In genomic region chr2:39424951-39425350, GRCh38 we compare ENCODE assay signal across 18 cellular contexts.
"Had no signal": no experiment of that assay in that cellular context is flagged by ENCODE, and none has a peak within 500 bp of the region (broad histone marks: within the 10 kb centered on the region; RNA-seq: fewer than 3 reads in every experiment).

No MANE protein-coding gene starts in this region.

- H3K36me3 Mint-ChIP-seq: stimulated activated effector memory CD8-positive, alpha-beta T cell treated with anti-CD3 and anti-CD28 coated beads, Interleukin-12 subunit alpha, Interleukin-12 subunit beta, amount 100 ng/mL, for 72 hours had no signal

- H2AFZ ChIP-seq: parathyroid adenoma had no signal

- H3K4me3 Mint-ChIP-seq: activated B cell treated with CpG ODN at 0.5 μM for 24 hours; activated CD4-positive, alpha-beta T cell treated with anti-CD3 and anti-CD28 coated beads, Interleukin-2, amount 10 ng/mL, durations not matched to agents 7 days and 5 days; activated naive CD4-positive, alpha-beta T cell treated with anti-CD3 and anti-CD28 coated beads, Interleukin-2, amount 50 U/mL, for 24 hours; stimulated activated effector memory CD8-positive, alpha-beta T cell treated with anti-CD3 and anti-CD28 coated beads, Interleukin-12 subunit alpha, Interleukin-12 subunit beta, amount 100 ng/mL, for 72 hours; T-helper 17 cell had no signal

- H3K27ac ChIP-seq: brain microvascular endothelial cell, heart right ventricle, left lung, parathyroid adenoma, skin epidermis, tibial artery, vagina had no signal

- H3K27me3 ChIP-seq: brain microvascular endothelial cell, heart right ventricle, left lung, tibial artery, vagina had no signal

- H3K4me3 ChIP-seq: heart right ventricle, left lung, skin epidermis, tibial artery, vagina had no signal

- H3K9ac ChIP-seq: parathyroid adenoma had no signal

- H3K9me3 Mint-ChIP-seq: activated B cell treated with CpG ODN at 0.5 μM for 24 hours; stimulated activated effector memory CD8-positive, alpha-beta T cell treated with anti-CD3 and anti-CD28 coated beads, Interleukin-12 subunit alpha, Interleukin-12 subunit beta, amount 100 ng/mL, for 72 hours had no signal

- H3K27ac Mint-ChIP-seq: activated B cell treated with CpG ODN at 0.5 μM for 24 hours; activated CD4-positive, alpha-beta T cell treated with anti-CD3 and anti-CD28 coated beads, Interleukin-2, amount 10 ng/mL, durations not matched to agents 7 days and 5 days; stimulated activated effector memory CD8-positive, alpha-beta T cell treated with anti-CD3 and anti-CD28 coated beads, Interleukin-12 subunit alpha, Interleukin-12 subunit beta, amount 100 ng/mL, for 72 hours; T-helper 17 cell had no signal

- H3K9me3 ChIP-seq: heart right ventricle, left lung, tibial artery, vagina had no signal

- DNase-seq: activated B cell treated with CpG ODN at 0.5 μM for 24 hours; activated CD4-positive, alpha-beta T cell treated with anti-CD3 and anti-CD28 coated beads, Interleukin-2, amount 10 ng/mL, durations not matched to agents 7 days and 5 days; activated effector memory CD4-positive, alpha-beta T cell treated with Interleukin-2 at 50 U/mL for 16 hours; activated T-cell treated with anti-CD3 and anti-CD28 coated beads for 4 hours; amygdala; brain microvascular endothelial cell; foreskin melanocyte; heart right ventricle; left lung; retina; T-helper 17 cell; tibial artery had no signal

- H3K4me1 ChIP-seq: parathyroid adenoma had no signal

- H3K36me3 ChIP-seq: brain microvascular endothelial cell, heart right ventricle, left lung, tibial artery, vagina had no signal

- H3K27me3 Mint-ChIP-seq: activated B cell treated with CpG ODN at 0.5 μM for 24 hours; activated CD4-positive, alpha-beta T cell treated with anti-CD3 and anti-CD28 coated beads, Interleukin-2, amount 10 ng/mL, durations not matched to agents 7 days and 5 days; activated naive CD4-positive, alpha-beta T cell treated with anti-CD3 and anti-CD28 coated beads, Interleukin-2, amount 50 U/mL, for 24 hours; T-helper 17 cell had no signal

- ATAC-seq: left lung; stimulated activated effector memory CD8-positive, alpha-beta T cell treated with anti-CD3 and anti-CD28 coated beads, Interleukin-12 subunit alpha, Interleukin-12 subunit beta, amount 100 ng/mL, for 72 hours; T-helper 17 cell had no signal

- FAIRE-seq: endothelial cell of umbilical vein had no signal
